Comparison of ENCODE assay signal across 17 cellular contexts in genomic region chr9:135889564-135890189, GRCh38. TPM values are rescaled to one million over a fixed set of nuclear protein-coding genes. Genes with fewer than 3 reads are reported as not detected.
DNase-seq lines count a peak whose midpoint lies in the region; ATAC-seq and TF ChIP-seq lines count a peak whose summit lies in the region.
"Had no signal": no experiment of that assay in that cellular context is flagged by ENCODE, and none has a peak within 500 bp of the region (broad histone marks: within the 10 kb centered on the region; RNA-seq: fewer than 3 reads in every experiment).

No MANE protein-coding gene starts in this region.

- no peaks in the 10 kb centered on the region for H3K9me3 ChIP-seq in CD4-positive, CD25-positive, alpha-beta regulatory T cell (ENCODE audit: control insufficient read depth in 2 of 2, low read length in 2 of 2)
- 0 out of 2 replicates have a peak, but pooled peaks cover 2% of the 10 kb centered on the region for H3K9me3 ChIP-seq in OCI-LY7 (ENCODE audit: low read length)
- H3K9me3 ChIP-seq in esophagus (ENCODE audit: control insufficient read depth in 2 of 2, insufficient read depth in 1 of 2, low read depth in 1 of 2, low read length in 1 of 2): no peaks in the 10 kb centered on the region
- no peaks in the 10 kb centered on the region for H3K9me3 ChIP-seq in neural progenitor cell (ENCODE audit: low read depth)
- H3K9me3 ChIP-seq: pancreas, uterus had no signal

- H3K79me2 ChIP-seq in OCI-LY7 (ENCODE audit: insufficient read depth, low read depth, low read length) (peaks cover 67% of the 10 kb centered on the region), neural progenitor cell (ENCODE audit: low read depth) (peaks cover 100% of the 10 kb centered on the region)

- H3K4me1 Mint-ChIP-seq in CD4-positive, CD25-positive, alpha-beta regulatory T cell: peaks cover 24 to 88% (median 58%) of the 10 kb centered on the region in 4 donors
- peaks cover 58% of the 10 kb centered on the region for H3K4me1 Mint-ChIP-seq in neural progenitor cell

- H3K27ac ChIP-seq in CD4-positive, CD25-positive, alpha-beta regulatory T cell (ENCODE audit: insufficient read depth, low read length, poor library complexity, severe bottlenecking): no peak overlapping the region
- H3K27ac ChIP-seq in OCI-LY7 (ENCODE audit: low read depth, low read length, poor library complexity, severe bottlenecking) (no peak overlapping the region), esophagus (ENCODE audit: low read depth in 2 of 2, low read length in 1 of 2) (peak overlapping the region; percentile 54 to 72), neural progenitor cell (peak overlapping the region; percentile 53)
- H3K27ac ChIP-seq: pancreas, uterus had no signal

- POLR2A ChIA-PET in OCI-LY7 (lab: Charles Lee): interaction anchor here (1.1 kb wide), 1 partner anchor 41 kb away, joined by 3 read pairs; no protein-coding TSS in a partner anchor

- CTCF ChIA-PET in OCI-LY7 (lab: Charles Lee; ENCODE audit: unreplicated experiment): interaction anchor here (0.7 kb wide), 1 partner anchor 46 kb away, joined by 3 read pairs; no protein-coding TSS in a partner anchor

- 79 to 84% methylated on average over 19 of the region's 19 CpGs for WGBS in esophagus, 2 donors

- no peak overlapping the region for H3K4me3 ChIP-seq in CD4-positive, CD25-positive, alpha-beta regulatory T cell (ENCODE audit: low read depth, low read length)
- peak overlapping the region; percentile 48 for H3K4me3 ChIP-seq in OCI-LY7 (ENCODE audit: low read depth, low read length, poor library complexity, severe bottlenecking)
- H3K4me3 ChIP-seq in esophagus (ENCODE audit: low read depth in 1 of 2, low read length in 2 of 2): no peak overlapping the region
- no peak overlapping the region for H3K4me3 ChIP-seq in neural progenitor cell
- H3K4me3 ChIP-seq: pancreas, uterus had no signal

- H3K36me3 ChIP-seq in CD4-positive, CD25-positive, alpha-beta regulatory T cell (ENCODE audit: control insufficient read depth, insufficient read depth, low read length): no peaks in the 10 kb centered on the region
- 0 out of 2 replicates have a peak, but pooled peaks cover 2% of the 10 kb centered on the region for H3K36me3 ChIP-seq in OCI-LY7 (ENCODE audit: insufficient read depth, low read length)
- peaks cover 0 to 10% of the 10 kb centered on the region in 2 donors for H3K36me3 ChIP-seq in esophagus (ENCODE audit: control insufficient read depth in 2 of 2, insufficient read depth in 2 of 2, low read length in 1 of 2)
- H3K36me3 ChIP-seq in neural progenitor cell: peaks cover 1% of the 10 kb centered on the region
- H3K36me3 ChIP-seq: pancreas, uterus had no signal

- peak overlapping the region in 1 of 4 donors; percentile 14 for H3K4me3 Mint-ChIP-seq in CD4-positive, CD25-positive, alpha-beta regulatory T cell
- no peak overlapping the region for H3K4me3 Mint-ChIP-seq in neural progenitor cell
- H3K4me3 Mint-ChIP-seq: activated naive CD4-positive, alpha-beta T cell treated with anti-CD3 and anti-CD28 coated beads for 36 hours; HFFc6 had no signal

- H4K20me1 ChIP-seq in OCI-LY7 (ENCODE audit: insufficient read depth, low read length): peaks cover 16% of the 10 kb centered on the region
- peaks cover 100% of the 10 kb centered on the region for H4K20me1 ChIP-seq in neural progenitor cell (ENCODE audit: low read depth)

- peaks cover 4% of the 10 kb centered on the region for H3K36me3 Mint-ChIP-seq in CD4-positive, CD25-positive, alpha-beta regulatory T cell
- H3K36me3 Mint-ChIP-seq in neural progenitor cell: peaks cover 15% of the 10 kb centered on the region

- peaks cover 52% of the 10 kb centered on the region for H3K4me1 ChIP-seq in CD4-positive, CD25-positive, alpha-beta regulatory T cell (ENCODE audit: control insufficient read depth, insufficient read depth, low read length, poor library complexity, severe bottlenecking)
- H3K4me1 ChIP-seq in OCI-LY7 (ENCODE audit: insufficient read depth, low read length, poor library complexity, severe bottlenecking): peaks cover 38% of the 10 kb centered on the region
- peaks cover 31 to 64% of the 10 kb centered on the region in 2 donors for H3K4me1 ChIP-seq in esophagus (ENCODE audit: control insufficient read depth in 2 of 2, insufficient read depth in 2 of 2, low read length in 1 of 2)
- peaks cover 30% of the 10 kb centered on the region for H3K4me1 ChIP-seq in neural progenitor cell

- intact Hi-C loops in OCI-LY7 (cut with micrococcal nuclease; ENCODE audit: unreplicated experiment): no loop called here

- DNase-seq in CD4-positive, CD25-positive, alpha-beta regulatory T cell: no peak
- DNase-seq in OCI-LY7 (ENCODE audit: low spot score) (no peak), neural progenitor cell (ENCODE audit: low spot score) (peak; percentile 27), NCI-H345 treated with DMSO at 0.1 percent for 48 hours (lab: John Stamatoyannopoulos, UW; ENCODE audit: unreplicated experiment) (no peak), HuH-7 (ENCODE audit: low spot score) (no peak), NCI-H2196 treated with DMSO at 0.1 percent for 48 hours (lab: John Stamatoyannopoulos, UW; ENCODE audit: unreplicated experiment) (no peak)
- DNase-seq: activated naive CD4-positive, alpha-beta T cell treated with anti-CD3 and anti-CD28 coated beads for 36 hours; HFFc6; left colon; NCI-H1436 treated with DMSO at 0.1 percent for 48 hours; NCI-H2227 treated with DMSO at 0.1 percent for 48 hours; NK-92 treated with Interleukin-12 subunit alpha and Interleukin-12 subunit beta, amount 100 ng/mL, for 24 hours; pancreas; SW 1271; uterus had no signal

- H2AFZ ChIP-seq in OCI-LY7 (ENCODE audit: low read length) (no peak overlapping the region), neural progenitor cell (replicated peaks) (no peak overlapping the region)

- no peaks in the 10 kb centered on the region for H3K27me3 Mint-ChIP-seq in CD4-positive, CD25-positive, alpha-beta regulatory T cell
- H3K27me3 Mint-ChIP-seq in neural progenitor cell (ENCODE audit: insufficient read depth, low read depth): peaks cover 3% of the 10 kb centered on the region

- no peaks in the 10 kb centered on the region for H3K27me3 ChIP-seq in CD4-positive, CD25-positive, alpha-beta regulatory T cell (ENCODE audit: control insufficient read depth, insufficient read depth, low read length)
- H3K27me3 ChIP-seq in esophagus (ENCODE audit: control insufficient read depth in 1 of 2, insufficient read depth in 2 of 2, low read length in 2 of 2): no peaks in the 10 kb centered on the region
- H3K27me3 ChIP-seq in neural progenitor cell: no peaks in the 10 kb centered on the region
- H3K27me3 ChIP-seq: pancreas, uterus had no signal

- H3K9me3 Mint-ChIP-seq in CD4-positive, CD25-positive, alpha-beta regulatory T cell: no peaks in the 10 kb centered on the region
- peaks cover 14% of the 10 kb centered on the region for H3K9me3 Mint-ChIP-seq in neural progenitor cell
- H3K9me3 Mint-ChIP-seq: activated naive CD4-positive, alpha-beta T cell treated with anti-CD3 and anti-CD28 coated beads for 36 hours; HFFc6 had no signal

- no TSS peak for BruUV-seq in OCI-LY7 (replicated peaks; lab: Mats Ljungman, UMichigan)

- H3K9me2 ChIP-seq in OCI-LY7 (ENCODE audit: insufficient read depth, low read length): no peaks in the 10 kb centered on the region

- H3K27ac Mint-ChIP-seq in CD4-positive, CD25-positive, alpha-beta regulatory T cell: peak overlapping the region in 2 of 3 donors; percentile 38 to 47
- no peak overlapping the region for H3K27ac Mint-ChIP-seq in neural progenitor cell
- H3K27ac Mint-ChIP-seq: activated naive CD4-positive, alpha-beta T cell treated with anti-CD3 and anti-CD28 coated beads for 36 hours; HFFc6 had no signal

- no peak overlapping the region for H3K9ac ChIP-seq in neural progenitor cell

- TF ChIP-seq CTCF in OCI-LY7 (conservative IDR thresholded peaks at IDR 0.05; ENCODE audit: low read length): no peak
- TF ChIP-seq CTCF in neural progenitor cell (IDR thresholded peaks at IDR 0.05): no peak

- peak overlapping the region; percentile 67 for H3K4me2 ChIP-seq in OCI-LY7 (ENCODE audit: low read length)
- peak overlapping the region; percentile 55 for H3K4me2 ChIP-seq in neural progenitor cell

- ATAC-seq in CD4-positive, CD25-positive, alpha-beta regulatory T cell (ENCODE audit: low read depth in 2 of 2): no peak
- no peak for ATAC-seq in GM18867 (IDR thresholded peaks at IDR 0.05; ENCODE audit: unreplicated experiment)
- ATAC-seq: left colon, pancreas had no signal

- peaks cover 5% of the 10 kb centered on the region for H3F3A ChIP-seq in neural progenitor cell (ENCODE audit: low read depth)

RNA-seq across cellular contexts. Expression of gene CAMSAP1, which starts 17.7 kb away (rescaled TPM):
- total RNA-seq in CD4-positive, CD25-positive, alpha-beta regulatory T cell: 31.6 TPM
- 1 to 10 TPM in 3 of 4 donors, under 1 TPM in 1; 0.67 to 2.2 (median 1.8) TPM for polyA plus RNA-seq in CD4-positive, CD25-positive, alpha-beta regulatory T cell
- 20.1 and 30.4 TPM in 2 replicates for total RNA-seq in OCI-LY7 (2014; rRNA removed; shearing (Covaris generic))
- total RNA-seq in OCI-LY7 (2022) (33.0 and 39.2 TPM in 2 replicates), neural progenitor cell (ENCODE audit: low replicate concordance) (39.3 and 44.9 TPM in 2 replicates)
- 10 to 100 TPM; 14.0 to 18.4 TPM for polyA plus RNA-seq in esophagus

Comparison
In these comparisons a context has a peak if more than half of its experiments do, and no peak if none do; other contexts are left out.
1. H3K27ac ChIP-seq: peak in esophagus (2 of 2) and neural progenitor cell (single experiment); none in CD4-positive, CD25-positive, alpha-beta regulatory T cell (single experiment) and OCI-LY7 (single experiment).